ENCODE assay signal across 31 cellular contexts in genomic region chr14:24264298-24264697, GRCh38. TPM values are rescaled to one million over a fixed set of nuclear protein-coding genes. Genes with fewer than 3 reads are reported as not detected.
DNase-seq lines count a peak whose midpoint lies in the region; ATAC-seq, FAIRE-seq and TF ChIP-seq lines count a peak whose summit lies in the region.
"Had no signal": no experiment of that assay in that cellular context is flagged by ENCODE, and none has a peak within 500 bp of the region (broad histone marks: within the 10 kb centered on the region; RNA-seq: fewer than 3 reads in every experiment).

No MANE protein-coding gene starts in this region.

- DNase-seq in left cardiac atrium (peak; percentile 26), left ventricle myocardium inferior (no peak), H1 (ENCODE audit: low read depth in 1 of 2, low spot score in 2 of 2) (no peak), mesothelial cell of epicardium (ENCODE audit: low spot score in 2 of 2, unreplicated experiment in 2 of 2) (no peak), NCI-H128 (lab: John Stamatoyannopoulos, UW; ENCODE audit: unreplicated experiment) (no peak), inferior parietal cortex (ENCODE audit: extremely low spot score) (no peak), hypothalamus (lab: John Stamatoyannopoulos, UW) (no peak)
- no peak for DNase-seq in stimulated activated CD4-positive, alpha-beta T cell treated with anti-CD3 and anti-CD28 coated beads, Interleukin-2, amount 100 ng/mL, for 48 hours
- DNase-seq: activated CD4-positive, alpha-beta T cell treated with anti-CD3 and anti-CD28 coated beads for 36 hours; activated naive CD4-positive, alpha-beta T cell treated with anti-CD3 and anti-CD28 coated beads, Interleukin-2, amount 50 U/mL, for 16 hours; caudate nucleus; COR-L47; DND-41; HCEC 1CT; IMR-90; NCI-H1092 treated with DMSO at 0.1 percent for 48 hours; NCI-H1930; NCI-H748 treated with DMSO at 0.1 percent for 48 hours; RPMI8226; SK-N-SH; stimulated activated CD8-positive, alpha-beta memory T cell treated with anti-CD3 and anti-CD28 coated beads, Interleukin-4, amount 100 ng/mL, for 48 hours; T-helper 17 cell; upper lobe of right lung had no signal

- no peaks in the 10 kb centered on the region for H3K27me3 Mint-ChIP-seq in mesothelial cell of epicardium (ENCODE audit: low read depth)
- H3K27me3 Mint-ChIP-seq: activated CD4-positive, alpha-beta T cell treated with anti-CD3 and anti-CD28 coated beads for 36 hours; B cell; dendritic cell treated with granulocyte-macrophage colony-stimulating factor and Interleukin-4, amounts not matched to agents 40 ng/mL and 50 ng/mL, for 4 days; T-helper 17 cell had no signal

- H3K27me3 ChIP-seq in left ventricle myocardium inferior (ENCODE audit: low read depth), result no peaks in the 10 kb centered on the region
- no peaks in the 10 kb centered on the region for H3K27me3 ChIP-seq in H1 (replicated peaks in 1 of 4; ENCODE audit: control insufficient read depth in 3 of 4, extremely low read depth in 1 of 4, insufficient read depth in 3 of 4, low read length in 3 of 4)
- H3K27me3 ChIP-seq: heart left ventricle, upper lobe of right lung had no signal

- peaks cover 0 to 2% of the 10 kb centered on the region in 2 experiments for H4K20me1 ChIP-seq in H1 (replicated peaks in 1 of 2; ENCODE audit: control insufficient read depth in 1 of 2, insufficient read depth in 2 of 2, low read length in 2 of 2)

- no peak overlapping the region for H3K4me3 Mint-ChIP-seq in mesothelial cell of epicardium
- H3K4me3 Mint-ChIP-seq: activated CD4-positive, alpha-beta T cell treated with anti-CD3 and anti-CD28 coated beads for 36 hours; B cell; dendritic cell treated with granulocyte-macrophage colony-stimulating factor and Interleukin-4, amounts not matched to agents 40 ng/mL and 50 ng/mL, for 4 days; T-helper 17 cell had no signal

- no peaks in the 10 kb centered on the region for H3K79me1 ChIP-seq in H1 (ENCODE audit: low read depth, low read length)

- H3K9me3 ChIP-seq in left ventricle myocardium inferior (replicated peaks), result no peaks in the 10 kb centered on the region
- no peaks in the 10 kb centered on the region for H3K9me3 ChIP-seq in H1 (ENCODE audit: insufficient read depth in 2 of 2, low read depth in 1 of 2, low read length in 1 of 2)
- H3K9me3 ChIP-seq: A549, heart left ventricle, mucosa of descending colon, prostate gland, SK-N-SH, upper lobe of right lung had no signal

- 88% methylated on average over 6 of the region's 6 CpGs; no CpG with 5 or more reads in 1 of the 2 experiments for WGBS in H1 (ENCODE audit: extremely low coverage in 1 of 2, insufficient coverage in 1 of 2, insufficient read length in 1 of 2, insufficient replicate concordance in 2 of 2, low coverage in 1 of 2, low lambda C conversion rate in 2 of 2, missing lambda C conversion rate in 1 of 2), 2 experiments

- H2BK5ac ChIP-seq in H1 (ENCODE audit: low read depth, low read length), result no peak overlapping the region

- H3K14ac ChIP-seq in H1 (ENCODE audit: insufficient read length), result no peak overlapping the region

- H4K8ac ChIP-seq in H1 (ENCODE audit: extremely low read depth, insufficient read depth, low read length), result peak overlapping the region; percentile 21; the same call in 1 of the 2 replicates

- no peak overlapping the region for H4K91ac ChIP-seq in H1 (replicated peaks; ENCODE audit: insufficient read length, low read length)

- H3K36me3 Mint-ChIP-seq in mesothelial cell of epicardium, result peaks cover 13% of the 10 kb centered on the region

- CTCF ChIA-PET in H1 (lab: Charles Lee; ENCODE audit: partially characterized antibody), result interaction anchor here (0.9 to 6.2 kb wide), 5 partner anchors 8 to 33 kb away, joined by 3 to 30 read pairs (median 9); partner anchors contain the start of gene TINF2

- H3K56ac ChIP-seq in H1 (replicated peaks; ENCODE audit: insufficient read length, low read depth, low read length), result no peak overlapping the region

- TF ChIP-seq RAD21 in H1 (IDR thresholded peaks at IDR 0.05 in 1 of 2, conservative IDR thresholded peaks at IDR 0.05 in 1 of 2; ENCODE audit: low read depth in 2 of 2, low read length in 2 of 2), result no peak

- peak overlapping the region; percentile 88 for H3K27ac Mint-ChIP-seq in mesothelial cell of epicardium
- H3K27ac Mint-ChIP-seq: activated CD4-positive, alpha-beta T cell treated with anti-CD3 and anti-CD28 coated beads for 36 hours; B cell; dendritic cell treated with granulocyte-macrophage colony-stimulating factor and Interleukin-4, amounts not matched to agents 40 ng/mL and 50 ng/mL, for 4 days; T-helper 17 cell had no signal

- H3K27ac ChIP-seq in left ventricle myocardium inferior (replicated peaks) (no peak overlapping the region), H1 (ENCODE audit: low read depth, low read length) (no peak overlapping the region)
- H3K27ac ChIP-seq: A549, heart left ventricle, upper lobe of right lung had no signal

- H3K4me1 Mint-ChIP-seq in mesothelial cell of epicardium, result peaks cover 17% of the 10 kb centered on the region
- H3K4me1 Mint-ChIP-seq: activated CD4-positive, alpha-beta T cell treated with anti-CD3 and anti-CD28 coated beads for 36 hours; B cell had no signal

- H2BK12ac ChIP-seq in H1 (ENCODE audit: low read depth, low read length), result no peak overlapping the region

- no peak overlapping the region for H2BK20ac ChIP-seq in H1 (ENCODE audit: low read length)

- H2AK5ac ChIP-seq in H1 (ENCODE audit: low read depth, low read length), result no peak overlapping the region

- H4K5ac ChIP-seq in H1 (ENCODE audit: insufficient read length, low read depth, low read length), result no peak overlapping the region

- POLR2A ChIA-PET in H1 (lab: Charles Lee; ENCODE audit: partially characterized antibody), result interaction anchor here (1.2 to 2.4 kb wide), 4 partner anchors 12 to 43 kb away, joined by 4 to 7 read pairs (median 5); partner anchors contain the start of genes CIDEB and TINF2

- no peak overlapping the region for H2AFZ ChIP-seq in H1 (ENCODE audit: low read length)

- H2BK15ac ChIP-seq in H1 (ENCODE audit: low read length), result no peak overlapping the region

- 0 out of 2 replicates have a peak, but pooled peaks cover 1% of the 10 kb centered on the region for H3K23me2 ChIP-seq in H1 (ENCODE audit: low read depth, low read length)

- H3K4me1 ChIP-seq in left ventricle myocardium inferior (no peaks in the 10 kb centered on the region), H1 (replicated peaks in 1 of 4; ENCODE audit: control insufficient read depth in 3 of 4, insufficient read depth in 4 of 4, low read length in 3 of 4) (peaks cover 0 to 2% (median 0%) of the 10 kb centered on the region in 4 experiments; a peak in 1 of 7 replicates)
- H3K4me1 ChIP-seq: heart left ventricle, prostate gland, upper lobe of right lung had no signal

- H3K9ac ChIP-seq in H1 (replicated peaks in 1 of 4; ENCODE audit: extremely low read depth in 1 of 4, low read depth in 3 of 4, low read length in 3 of 4), result no peak overlapping the region
- H3K9ac ChIP-seq: SK-N-SH had no signal

- H3K18ac ChIP-seq in H1 (ENCODE audit: extremely low read depth, low read length), result no peak overlapping the region

- TF ChIP-seq EP300 in H1 (IDR thresholded peaks at IDR 0.05; ENCODE audit: borderline replicate concordance in 1 of 2, low read depth in 2 of 2, low read length in 2 of 2), result no peak

- ATAC-seq in left cardiac atrium, result peak; percentile 38 to 49
- ATAC-seq: A549; activated CD4-positive, alpha-beta T cell treated with anti-CD3 and anti-CD28 coated beads for 36 hours; heart left ventricle; mucosa of descending colon; T-helper 17 cell had no signal

- no peak for FAIRE-seq in H1 (lab: Jason Lieb, UNC)
- FAIRE-seq: A549, endometrium, GM12891 had no signal

- no peaks in the 10 kb centered on the region for H3K9me3 Mint-ChIP-seq in mesothelial cell of epicardium
- H3K9me3 Mint-ChIP-seq: dendritic cell treated with granulocyte-macrophage colony-stimulating factor and Interleukin-4, amounts not matched to agents 40 ng/mL and 50 ng/mL, for 4 days had no signal

- H3K4me3 ChIP-seq in left ventricle myocardium inferior (no peak overlapping the region), H1 (ENCODE audit: extremely low read depth in 1 of 4, insufficient read depth in 2 of 4, low read depth in 3 of 4, low read length in 4 of 4) (no peak overlapping the region)
- H3K4me3 ChIP-seq: A549, heart left ventricle, mucosa of descending colon, prostate gland, upper lobe of right lung had no signal

- no peak overlapping the region for H3K4ac ChIP-seq in H1 (replicated peaks; ENCODE audit: insufficient read length, low read depth, low read length)

- intact Hi-C loops in left cardiac atrium (cut with DNase I), result no loop called here
- intact Hi-C loops in left ventricle myocardium inferior (cut with micrococcal nuclease), result no loop called here

- H3K36me3 ChIP-seq in left ventricle myocardium inferior, result peaks cover 40% of the 10 kb centered on the region
- H3K36me3 ChIP-seq in H1 (ENCODE audit: control insufficient read depth in 2 of 4, insufficient read depth in 4 of 4, low read length in 3 of 4), result no peaks in the 10 kb centered on the region; a peak in 3 of 8 replicates

- no peak for TF ChIP-seq POLR2A in H1 (IDR thresholded peaks at IDR 0.05; ENCODE audit: control extremely low read depth in 1 of 2, low read depth in 2 of 2, low read length in 2 of 2)

- H2BK120ac ChIP-seq in H1 (replicated peaks; ENCODE audit: low read depth, low read length), result no peak overlapping the region

- no peaks in the 10 kb centered on the region for H3K79me2 ChIP-seq in H1 (ENCODE audit: control insufficient read depth in 1 of 2, insufficient read depth in 2 of 2, low read length in 2 of 2)

- no peak overlapping the region for H3K4me2 ChIP-seq in H1 (ENCODE audit: insufficient read depth in 1 of 2, low read depth in 2 of 2, low read length in 2 of 2)
- H3K4me2 ChIP-seq: A549, SK-N-SH had no signal

- H3K23ac ChIP-seq in H1 (ENCODE audit: insufficient read length), result no peak overlapping the region

- TF ChIP-seq CTCF in left ventricle myocardium inferior (IDR thresholded peaks at IDR 0.05; ENCODE audit: borderline replicate concordance) (no peak), H1 (IDR thresholded peaks at IDR 0.05; ENCODE audit: control extremely low read depth in 1 of 3, insufficient read depth in 1 of 3, low read depth in 1 of 3, low read length in 3 of 3) (no peak), mesothelial cell of epicardium (IDR thresholded peaks at IDR 0.05; ENCODE audit: unreplicated experiment) (no peak)

RNA-seq across cellular contexts. Expression of gene TGM1, which starts 1.3 kb away (rescaled TPM):
- total RNA-seq in left cardiac atrium (1 to 10 TPM; 5.5 to 6.4 TPM), left ventricle myocardium inferior (0.96 TPM), mesothelial cell of epicardium (9.5 to 12.1 TPM (median 10.2 TPM) in 3 replicates)
- 2.0 and 2.2 TPM in 2 replicates for total RNA-seq in H1 (2021; fragmentation: NEBNext Ultra II Directional; extraction: Animal tissue kit (Norgen Biotek cat#: 25700))
- polyA plus RNA-seq in H1 (2011; rRNA removed), result 1.8 and 4.1 TPM in 2 replicates
- polyA plus RNA-seq in H1 (2011; cell fraction: cytosol; rRNA removed), result 2.6 TPM
- polyA plus RNA-seq in H1 (2011; cell fraction: nucleus; rRNA removed), result 15.8 TPM
- 1.7 to 2.2 TPM (median 1.8 TPM) in 4 replicates for polyA plus RNA-seq in H1 (2012, experiment 1 of 2)
- 1.1 TPM for polyA plus RNA-seq in H1 (2012, experiment 2 of 2)
- 1.3 TPM for polyA plus RNA-seq in H1 (2013, experiment 1 of 2)
- 1.4 TPM for polyA plus RNA-seq in H1 (2013, experiment 2 of 2)
- 2.0 and 2.2 TPM in 2 replicates for polyA minus RNA-seq in H1 (2011; rRNA and poly(A)+ RNA removed)
- polyA minus RNA-seq in H1 (2011; cell fraction: cytosol; rRNA and poly(A)+ RNA removed), result not detected
- 3.9 TPM for polyA minus RNA-seq in H1 (2011; cell fraction: nucleus; rRNA and poly(A)+ RNA removed)

RNA-seq across cellular contexts. Expression of gene RABGGTA, which starts 7.1 kb away (rescaled TPM):
- total RNA-seq in left cardiac atrium (10 to 100 TPM; 16.1 to 18.6 TPM), left ventricle myocardium inferior (22.3 TPM), mesothelial cell of epicardium (28.7 to 34.5 TPM (median 31.2 TPM) in 3 replicates)
- total RNA-seq in H1 (2021; fragmentation: NEBNext Ultra II Directional; extraction: Animal tissue kit (Norgen Biotek cat#: 25700)), result 16.0 and 16.9 TPM in 2 replicates
- 49.8 and 65.1 TPM in 2 replicates for polyA plus RNA-seq in H1 (2011; rRNA removed)
- polyA plus RNA-seq in H1 (2011; cell fraction: cytosol; rRNA removed), result 30.0 TPM
- 150 TPM for polyA plus RNA-seq in H1 (2011; cell fraction: nucleus; rRNA removed)
- 17.0 to 25.2 TPM (median 20.7 TPM) in 4 replicates for polyA plus RNA-seq in H1 (2012, experiment 1 of 2)
- 36.6 TPM for polyA plus RNA-seq in H1 (2012, experiment 2 of 2)
- 22.1 TPM for polyA plus RNA-seq in H1 (2013, experiment 1 of 2)
- polyA plus RNA-seq in H1 (2013, experiment 2 of 2), result 19.9 TPM
- polyA minus RNA-seq in H1 (2011; rRNA and poly(A)+ RNA removed), result 34.2 and 35.5 TPM in 2 replicates
- polyA minus RNA-seq in H1 (2011; cell fraction: cytosol; rRNA and poly(A)+ RNA removed), result 18.1 TPM
- polyA minus RNA-seq in H1 (2011; cell fraction: nucleus; rRNA and poly(A)+ RNA removed), result 40.0 TPM

RNA-seq across cellular contexts. Expression of gene TINF2, which starts 21.9 kb away (rescaled TPM):
- total RNA-seq in left cardiac atrium (10 to 100 TPM; 45.3 to 49.2 TPM), left ventricle myocardium inferior (30.6 TPM), mesothelial cell of epicardium (49.1 to 55.2 TPM (median 51.1 TPM) in 3 replicates)
- 31.0 and 36.7 TPM in 2 replicates for total RNA-seq in H1 (2021; fragmentation: NEBNext Ultra II Directional; extraction: Animal tissue kit (Norgen Biotek cat#: 25700))
- 23.5 and 31.7 TPM in 2 replicates for polyA plus RNA-seq in H1 (2011; rRNA removed)
- 23.9 TPM for polyA plus RNA-seq in H1 (2011; cell fraction: cytosol; rRNA removed)
- polyA plus RNA-seq in H1 (2011; cell fraction: nucleus; rRNA removed), result 35.0 TPM
- polyA plus RNA-seq in H1 (2012, experiment 1 of 2), result 26.5 to 47.3 TPM (median 32.5 TPM) in 4 replicates
- 24.3 TPM for polyA plus RNA-seq in H1 (2012, experiment 2 of 2)
- polyA plus RNA-seq in H1 (2013, experiment 1 of 2), result 37.5 TPM
- 41.3 TPM for polyA plus RNA-seq in H1 (2013, experiment 2 of 2)
- 20.8 and 30.6 TPM in 2 replicates for polyA minus RNA-seq in H1 (2011; rRNA and poly(A)+ RNA removed)
- 14.8 TPM for polyA minus RNA-seq in H1 (2011; cell fraction: cytosol; rRNA and poly(A)+ RNA removed)
- polyA minus RNA-seq in H1 (2011; cell fraction: nucleus; rRNA and poly(A)+ RNA removed), result 31.8 TPM

RNA-seq across cellular contexts. Expression of gene GMPR2, which starts 31.6 kb away (rescaled TPM):
- total RNA-seq in left cardiac atrium, result 10 to 100 TPM; 24.1 to 34.1 TPM
- 29.7 TPM for total RNA-seq in left ventricle myocardium inferior
- 85.3 and 88.3 TPM in 2 replicates for total RNA-seq in H1 (2021; fragmentation: NEBNext Ultra II Directional; extraction: Animal tissue kit (Norgen Biotek cat#: 25700))
- 52.9 and 61.6 TPM in 2 replicates for polyA plus RNA-seq in H1 (2011; rRNA removed)
- 84.7 TPM for polyA plus RNA-seq in H1 (2011; cell fraction: cytosol; rRNA removed)
- 82.6 TPM for polyA plus RNA-seq in H1 (2011; cell fraction: nucleus; rRNA removed)
- polyA plus RNA-seq in H1 (2012, experiment 1 of 2), result 91.9 to 106 TPM (median 101 TPM) in 4 replicates
- 59.5 TPM for polyA plus RNA-seq in H1 (2012, experiment 2 of 2)
- 58.1 TPM for polyA plus RNA-seq in H1 (2013, experiment 1 of 2)
- polyA plus RNA-seq in H1 (2013, experiment 2 of 2), result 63.5 TPM
- polyA minus RNA-seq in H1 (2011; rRNA and poly(A)+ RNA removed), result 71.1 and 110 TPM in 2 replicates
- 41.1 TPM for polyA minus RNA-seq in H1 (2011; cell fraction: cytosol; rRNA and poly(A)+ RNA removed)
- polyA minus RNA-seq in H1 (2011; cell fraction: nucleus; rRNA and poly(A)+ RNA removed), result 72.2 TPM
- total RNA-seq in mesothelial cell of epicardium, result 72.5 to 78.7 TPM (median 74.1 TPM) in 3 replicates

RNA-seq across cellular contexts. Expression of gene NEDD8, which starts 32.1 kb away (rescaled TPM):
- total RNA-seq in left cardiac atrium (100 to 1,000 TPM; 162 to 186 TPM), left ventricle myocardium inferior (214 TPM), mesothelial cell of epicardium (148 to 156 TPM (median 155 TPM) in 3 replicates)
- total RNA-seq in H1 (2021; fragmentation: NEBNext Ultra II Directional; extraction: Animal tissue kit (Norgen Biotek cat#: 25700)), result 241 and 253 TPM in 2 replicates
- polyA plus RNA-seq in H1 (2011; rRNA removed), result 196 and 317 TPM in 2 replicates
- 304 TPM for polyA plus RNA-seq in H1 (2011; cell fraction: cytosol; rRNA removed)
- polyA plus RNA-seq in H1 (2011; cell fraction: nucleus; rRNA removed), result 126 TPM
- polyA plus RNA-seq in H1 (2012, experiment 1 of 2), result 368 to 472 TPM (median 440 TPM) in 4 replicates
- 1,298 TPM for polyA plus RNA-seq in H1 (2012, experiment 2 of 2)
- polyA plus RNA-seq in H1 (2013, experiment 1 of 2), result 411 TPM
- polyA plus RNA-seq in H1 (2013, experiment 2 of 2), result 426 TPM
- 70.9 and 75.2 TPM in 2 replicates for polyA minus RNA-seq in H1 (2011; rRNA and poly(A)+ RNA removed)
- 68.0 TPM for polyA minus RNA-seq in H1 (2011; cell fraction: cytosol; rRNA and poly(A)+ RNA removed)
- polyA minus RNA-seq in H1 (2011; cell fraction: nucleus; rRNA and poly(A)+ RNA removed), result 51.1 TPM
